ENCODE assay signal across 10 cellular contexts in the genomic region with DNA sequence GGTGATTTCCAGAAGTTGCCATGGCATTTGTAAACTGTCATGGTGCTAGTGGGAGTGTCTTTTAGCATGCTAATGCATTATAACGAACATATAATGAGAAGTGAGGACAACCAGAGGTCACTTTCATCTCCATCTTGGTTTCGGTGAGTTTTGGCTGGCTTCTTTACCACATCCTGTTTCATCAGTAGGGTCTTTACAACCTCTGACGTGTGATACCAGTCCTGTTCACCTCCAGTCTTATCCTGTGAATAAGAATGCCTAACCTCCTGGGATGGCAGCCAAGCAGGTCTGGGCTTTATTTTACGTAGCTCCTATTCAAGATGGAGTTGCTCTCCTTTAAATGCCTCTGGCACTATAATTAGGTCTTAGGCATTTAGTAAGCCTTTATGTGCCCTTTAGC.
A peak's percentile ranks its signal among the peaks of the same experiment; 100 is the strongest.
DNase-seq lines count a peak whose midpoint lies in the region; ATAC-seq, FAIRE-seq and TF ChIP-seq lines count a peak whose summit lies in the region.
"Had no signal": no experiment of that assay in that cellular context is flagged by ENCODE, and none has a peak within 500 bp of the region (broad histone marks: within the 10 kb centered on the region; RNA-seq: fewer than 3 reads in every experiment).

No MANE protein-coding gene starts in this region.

- no peak for DNase-seq in GM18507 (ENCODE audit: extremely low spot score, insufficient read length, low read depth)
- DNase-seq in epithelial cell of esophagus (ENCODE audit: low read depth) = peak; percentile 36
- no peak for DNase-seq in amniotic stem cell (lab: John Stamatoyannopoulos, UW)
- DNase-seq in KG1 (lab: John Stamatoyannopoulos, UW) = no peak
- DNase-seq: activated T-cell treated with anti-CD3 and anti-CD28 coated beads, Interleukin-2, amount 50 U/mL, for 72 hours had no signal

- TF ChIP-seq CTCF in epithelial cell of esophagus (IDR thresholded peaks at IDR 0.05; ENCODE audit: insufficient read depth, low read depth, low read length, missing control alignments) = no peak

- no peak overlapping the region for H3K4me3 ChIP-seq in epithelial cell of esophagus (ENCODE audit: low read length)
- H3K4me3 ChIP-seq: SJSA1 had no signal

- ATAC-seq in GM21619 (IDR thresholded peaks at IDR 0.05; ENCODE audit: unreplicated experiment) = peak; percentile 75
- ATAC-seq in HG03571 (IDR thresholded peaks at IDR 0.05; ENCODE audit: unreplicated experiment) = peak; percentile 74
- ATAC-seq in HG03095 (IDR thresholded peaks at IDR 0.05; ENCODE audit: unreplicated experiment) = no peak
- no peak for ATAC-seq in HG03045 (IDR thresholded peaks at IDR 0.05; ENCODE audit: unreplicated experiment)

- peak; percentile 70 for FAIRE-seq in GM18507 (lab: Jason Lieb, UNC)

Comparison
In these comparisons a context has a peak if more than half of its experiments do, and no peak if none do; other contexts are left out.
1. ATAC-seq: peak in GM21619 (single experiment) and HG03571 (single experiment); none in HG03095 (single experiment) and HG03045 (single experiment).